In genomic region chr3:149701977-149702350, GRCh38 we compare ENCODE assay signal across 10 cellular contexts. TPM values are rescaled to one million over a fixed set of nuclear protein-coding genes. Genes with fewer than 3 reads are reported as not detected.
DNase-seq lines count a peak whose midpoint lies in the region; ATAC-seq lines count a peak whose summit lies in the region.
"Had no signal": no experiment of that assay in that cellular context is flagged by ENCODE, and none has a peak within 500 bp of the region (broad histone marks: within the 10 kb centered on the region; RNA-seq: fewer than 3 reads in every experiment).

No MANE protein-coding gene starts in this region.

- H2BK120ac ChIP-seq in mesenchymal stem cell (ENCODE audit: low read depth, low read length), result no peak overlapping the region

- H3K4me1 ChIP-seq in mesenchymal stem cell (ENCODE audit: control insufficient read depth, insufficient read depth, low read depth, low read length), result peaks cover 1% of the 10 kb centered on the region
- H3K4me1 ChIP-seq: spleen had no signal

- H3K36me3 ChIP-seq in mesenchymal stem cell (ENCODE audit: control insufficient read depth in 1 of 2, insufficient read depth in 2 of 2, low read depth in 1 of 2, low read length in 2 of 2), result no peaks in the 10 kb centered on the region
- H3K36me3 ChIP-seq: spleen had no signal

- no peaks in the 10 kb centered on the region for H3K27me3 Mint-ChIP-seq in activated CD8-positive, alpha-beta memory T cell treated with anti-CD3 and anti-CD28 coated beads, Interleukin-2, amount 10 ng/mL, durations not matched to agents 7 days and 5 days
- H3K27me3 Mint-ChIP-seq in T-helper 17 cell, result no peaks in the 10 kb centered on the region

- H4K8ac ChIP-seq in mesenchymal stem cell (ENCODE audit: low read length), result no peak overlapping the region

- no peak overlapping the region for H3K4me2 ChIP-seq in mesenchymal stem cell (ENCODE audit: low read length, poor library complexity, severe bottlenecking)

- H3K4me3 Mint-ChIP-seq in activated CD8-positive, alpha-beta memory T cell treated with anti-CD3 and anti-CD28 coated beads, Interleukin-2, amount 10 ng/mL, durations not matched to agents 7 days and 5 days, result peak overlapping the region; percentile 73
- H3K4me3 Mint-ChIP-seq in T-helper 17 cell, result peak overlapping the region; percentile 78

- H3K9me3 ChIP-seq in T-helper 17 cell (ENCODE audit: control insufficient read depth, low read length, poor library complexity, severe bottlenecking) (no peaks in the 10 kb centered on the region), mesenchymal stem cell (ENCODE audit: control insufficient read depth, low read length) (peaks cover 11% of the 10 kb centered on the region)

- H3K23ac ChIP-seq in mesenchymal stem cell (ENCODE audit: low read length in 2 of 2), result no peak overlapping the region

- H3K27me3 ChIP-seq in mesenchymal stem cell (ENCODE audit: control insufficient read depth in 1 of 2, insufficient read depth in 1 of 2, low read length in 2 of 2), result no peaks in the 10 kb centered on the region
- H3K27me3 ChIP-seq: spleen had no signal

- no peak overlapping the region for H2AFZ ChIP-seq in mesenchymal stem cell (ENCODE audit: low read depth, low read length)

- no peak overlapping the region for H3K27ac ChIP-seq in mesenchymal stem cell (ENCODE audit: low read length, poor library complexity, severe bottlenecking)

- peak overlapping the region; percentile 94 for H3K27ac Mint-ChIP-seq in activated CD8-positive, alpha-beta memory T cell treated with anti-CD3 and anti-CD28 coated beads, Interleukin-2, amount 10 ng/mL, durations not matched to agents 7 days and 5 days
- peak overlapping the region; percentile 19 for H3K27ac Mint-ChIP-seq in T-helper 17 cell

- no peak overlapping the region for H2BK15ac ChIP-seq in mesenchymal stem cell (ENCODE audit: low read depth, poor library complexity, severe bottlenecking)

- H3K9ac ChIP-seq in mesenchymal stem cell (ENCODE audit: low read length), result peak overlapping the region; percentile 87

- no peak overlapping the region for H2BK12ac ChIP-seq in mesenchymal stem cell (ENCODE audit: low read length in 2 of 2)

- H3K36me3 Mint-ChIP-seq in activated CD8-positive, alpha-beta memory T cell treated with anti-CD3 and anti-CD28 coated beads, Interleukin-2, amount 10 ng/mL, durations not matched to agents 7 days and 5 days, result peaks cover 25% of the 10 kb centered on the region
- H3K36me3 Mint-ChIP-seq in T-helper 17 cell (ENCODE audit: low read depth), result peaks cover 3% of the 10 kb centered on the region

- H3K4ac ChIP-seq in mesenchymal stem cell (ENCODE audit: low read depth in 1 of 2, low read length in 2 of 2), result no peak overlapping the region

- peak; percentile 83 for ATAC-seq in activated CD8-positive, alpha-beta memory T cell treated with anti-CD3 and anti-CD28 coated beads, Interleukin-2, amount 10 ng/mL, durations not matched to agents 7 days and 5 days
- ATAC-seq in GM21515 (IDR thresholded peaks at IDR 0.05; ENCODE audit: unreplicated experiment), result peak; percentile 50
- peak; percentile 58 for ATAC-seq in T-helper 17 cell
- ATAC-seq in GM18909 (IDR thresholded peaks at IDR 0.05; ENCODE audit: poor library complexity, unreplicated experiment), result no peak

- no peak for DNase-seq in activated CD8-positive, alpha-beta memory T cell treated with anti-CD3 and anti-CD28 coated beads, Interleukin-2, amount 10 ng/mL, durations not matched to agents 7 days and 5 days
- DNase-seq in activated CD8-positive, alpha-beta memory T cell treated with anti-CD3 and anti-CD28 coated beads, Interleukin-2, amount 50 U/mL, for 4 hours, result no peak
- no peak for DNase-seq in T-helper 17 cell
- no peak for DNase-seq in mesenchymal stem cell
- no peak for DNase-seq in HT-29 (ENCODE audit: low spot score)
- no peak for DNase-seq in SW480 (ENCODE audit: low spot score)
- DNase-seq: spleen, SW 1271 had no signal

- H4K91ac ChIP-seq in mesenchymal stem cell (ENCODE audit: low read length), result no peak overlapping the region

- no peak overlapping the region for H3K14ac ChIP-seq in mesenchymal stem cell (ENCODE audit: low read length in 2 of 2)

- no peaks in the 10 kb centered on the region for H3K79me1 ChIP-seq in mesenchymal stem cell (replicated peaks; ENCODE audit: low read length, poor library complexity, severe bottlenecking)

- peak overlapping the region in 1 of 2 experiments; percentile 21 for H3K4me3 ChIP-seq in mesenchymal stem cell (ENCODE audit: insufficient read depth in 1 of 2, low read depth in 1 of 2, low read length in 2 of 2)

- H2BK5ac ChIP-seq in mesenchymal stem cell (ENCODE audit: low read depth, low read length, poor library complexity, severe bottlenecking), result no peak overlapping the region

- peaks cover 30% of the 10 kb centered on the region for H3K4me1 Mint-ChIP-seq in activated CD8-positive, alpha-beta memory T cell treated with anti-CD3 and anti-CD28 coated beads, Interleukin-2, amount 10 ng/mL, durations not matched to agents 7 days and 5 days
- H3K4me1 Mint-ChIP-seq in T-helper 17 cell, result peaks cover 7% of the 10 kb centered on the region

- no peak overlapping the region for H3K18ac ChIP-seq in mesenchymal stem cell (ENCODE audit: low read depth in 1 of 2, low read length in 2 of 2)

- CTCF ChIA-PET in activated CD8-positive, alpha-beta memory T cell treated with anti-CD3 and anti-CD28 coated beads, Interleukin-2, amount 10 ng/mL, durations not matched to agents 7 days and 5 days (lab: Charles Lee), result interaction anchor here (0.9 kb wide), 1 partner anchor 106 kb away, joined by 3 read pairs; no protein-coding TSS in a partner anchor

- peaks cover 18% of the 10 kb centered on the region for H3K9me3 Mint-ChIP-seq in activated CD8-positive, alpha-beta memory T cell treated with anti-CD3 and anti-CD28 coated beads, Interleukin-2, amount 10 ng/mL, durations not matched to agents 7 days and 5 days (ENCODE audit: low read depth)

- WGBS in mesenchymal stem cell, result 100% methylated on average over 1 of the region's 1 CpG

- H2AK5ac ChIP-seq in mesenchymal stem cell (ENCODE audit: low read length, severe bottlenecking), result no peak overlapping the region

RNA-seq across cellular contexts. Expression of gene WWTR1, which starts 44.1 kb away (rescaled TPM):
- 1 to 10 TPM; 1.8 to 3.8 TPM for total RNA-seq in activated CD8-positive, alpha-beta memory T cell treated with anti-CD3 and anti-CD28 coated beads, Interleukin-2, amount 10 ng/mL, durations not matched to agents 7 days and 5 days
- 1 to 10 TPM in 1 of 2 donors, under 1 TPM in 1; 0.77 to 1.2 TPM for total RNA-seq in T-helper 17 cell
- polyA plus RNA-seq in mesenchymal stem cell (2013, experiment 1 of 2), result 56.1 TPM
- polyA plus RNA-seq in mesenchymal stem cell (2013, experiment 2 of 2), result 57.5 TPM
- total RNA-seq in HT-29 (2014; rRNA removed; shearing (Covaris generic)), result 3.2 and 4.2 TPM in 2 replicates

RNA-seq across cellular contexts. Expression of gene COMMD2, which starts 50.3 kb away (rescaled TPM):
- 10 to 100 TPM; 35.5 to 38.9 TPM for total RNA-seq in activated CD8-positive, alpha-beta memory T cell treated with anti-CD3 and anti-CD28 coated beads, Interleukin-2, amount 10 ng/mL, durations not matched to agents 7 days and 5 days
- 10 to 100 TPM; 24.6 to 36.5 TPM for total RNA-seq in T-helper 17 cell
- 24.2 TPM for polyA plus RNA-seq in mesenchymal stem cell (2013, experiment 1 of 2)
- 24.8 TPM for polyA plus RNA-seq in mesenchymal stem cell (2013, experiment 2 of 2)
- 28.4 and 30.0 TPM in 2 replicates for total RNA-seq in HT-29 (2014; rRNA removed; shearing (Covaris generic))
